ENCODE assay signal across 1 cellular context in genomic region chr19:41206926-41207750, GRCh38.
TF ChIP-seq lines count a peak whose summit lies in the region.

No MANE protein-coding gene starts in this region.

TF ChIP-seq in H1, 55 proteins besides CTCF, POLR2A, EP300 and RAD21:
- no peak for TF ChIP-seq EZH2 (IDR thresholded peaks at IDR 0.05; ENCODE audit: low read depth, low read length, severe bottlenecking)
- TF ChIP-seq USF2 (IDR thresholded peaks at IDR 0.05; ENCODE audit: low read length) = no peak
- no peak for TF ChIP-seq CHD1 (IDR thresholded peaks at IDR 0.05; ENCODE audit: low read depth, low read length)
- TF ChIP-seq SP2 (IDR thresholded peaks at IDR 0.05; ENCODE audit: low read length) = no peak
- TF ChIP-seq CTBP2 (IDR thresholded peaks at IDR 0.05; ENCODE audit: borderline replicate concordance, insufficient read depth, insufficient read length, low read length) = no peak
- no peak for TF ChIP-seq CHD7 (IDR thresholded peaks at IDR 0.05; ENCODE audit: insufficient replicate concordance, low read length)
- TF ChIP-seq ATF3 (IDR thresholded peaks at IDR 0.05; ENCODE audit: insufficient read depth, low read depth, low read length) = no peak
- no peak for TF ChIP-seq NRF1 (IDR thresholded peaks at IDR 0.05; ENCODE audit: low read depth, low read length)
- no peak for TF ChIP-seq SP1 (IDR thresholded peaks at IDR 0.05; ENCODE audit: low read depth, low read length)
- TF ChIP-seq SAP30 (IDR thresholded peaks at IDR 0.05; ENCODE audit: insufficient read depth, insufficient replicate concordance, low read length) = no peak
- TF ChIP-seq CHD2 (IDR thresholded peaks at IDR 0.05; ENCODE audit: low read length) = no peak
- TF ChIP-seq GTF2F1 (IDR thresholded peaks at IDR 0.05; ENCODE audit: borderline replicate concordance, low read depth, low read length) = no peak
- TF ChIP-seq HDAC2 (IDR thresholded peaks at IDR 0.05; ENCODE audit: borderline replicate concordance in 1 of 2, low read depth in 2 of 2, low read length in 2 of 2) = no peak
- TF ChIP-seq MAX (IDR thresholded peaks at IDR 0.05) = no peak
- TF ChIP-seq SIRT6 (IDR thresholded peaks at IDR 0.05; ENCODE audit: low read length) = no peak
